ENCODE assay signal across 22 cellular contexts in genomic region chr6:52647199-52647598, GRCh38. TPM values are rescaled to one million over a fixed set of nuclear protein-coding genes. Genes with fewer than 3 reads are reported as not detected.
DNase-seq lines count a peak whose midpoint lies in the region; TF ChIP-seq lines count a peak whose summit lies in the region.
"Had no signal": no experiment of that assay in that cellular context is flagged by ENCODE, and none has a peak within 500 bp of the region (broad histone marks: within the 10 kb centered on the region; RNA-seq: fewer than 3 reads in every experiment).

No MANE protein-coding gene starts in this region.

- no peaks in the 10 kb centered on the region for H3K27me3 Mint-ChIP-seq in endothelial cell (ENCODE audit: unreplicated experiment)

- TF ChIP-seq EP300 in tibial nerve (IDR thresholded peaks at IDR 0.05): no peak

- DNase-seq in EH (ENCODE audit: low read depth) (peak; percentile 67), HT1080 (ENCODE audit: low read depth) (peak; percentile 46), brain microvascular endothelial cell (no peak), fibroblast of the aortic adventitia (ENCODE audit: low read depth) (peak; percentile 52), HuH-7.5 (ENCODE audit: low spot score) (no peak), tibial nerve (ENCODE audit: low spot score in 2 of 2) (no peak), endothelial cell (ENCODE audit: low spot score) (no peak)
- no peak for DNase-seq in activated naive CD4-positive, alpha-beta T cell treated with Interleukin-2 at 50 U/mL for 16 hours
- DNase-seq: activated CD8-positive, alpha-beta T cell treated with anti-CD3 and anti-CD28 coated beads for 36 hours; activated T-cell treated with anti-CD3 and anti-CD28 coated beads, Interleukin-2, amount 50 U/mL, for 4 hours; GOT3; mesendoderm; natural killer cell; NCI-H1048; NCI-H510A treated with DMSO at 0.1 percent for 48 hours; posterior cingulate gyrus; SHP77 treated with DMSO at 0.1 percent for 48 hours; stimulated activated CD4-positive, alpha-beta T cell treated with anti-CD3 and anti-CD28 coated beads, Interleukin-4, amount 100 ng/mL, for 1 hour; WERI-Rb-1 had no signal

- no peaks in the 10 kb centered on the region for H3K9me3 Mint-ChIP-seq in endothelial cell (ENCODE audit: unreplicated experiment)
- H3K9me3 Mint-ChIP-seq: activated CD8-positive, alpha-beta T cell treated with anti-CD3 and anti-CD28 coated beads for 36 hours; activated T-cell treated with anti-CD3 and anti-CD28 coated beads, Interleukin-2, amount 50 U/mL, for 4 hours; natural killer cell; T-helper 1 cell treated with Interleukin-12 subunit alpha and Interleukin-12 subunit beta and Interleukin-4 antibody, amounts not matched to agents 30 μg/mL and 1 μg/mL, for 36 hours had no signal

- H3K4me1 Mint-ChIP-seq in endothelial cell (ENCODE audit: unreplicated experiment): peaks cover 9% of the 10 kb centered on the region

- H3K4me1 ChIP-seq in tibial nerve: peaks cover 0 to 33% (median 15%) of the 10 kb centered on the region in 4 donors

- no peaks in the 10 kb centered on the region for H3K36me3 ChIP-seq in brain microvascular endothelial cell (replicated peaks)
- no peaks in the 10 kb centered on the region for H3K36me3 ChIP-seq in tibial nerve
- H3K36me3 ChIP-seq: WERI-Rb-1 had no signal

- H3K36me3 Mint-ChIP-seq in endothelial cell (ENCODE audit: low read depth, unreplicated experiment): peaks cover 4% of the 10 kb centered on the region
- H3K36me3 Mint-ChIP-seq: natural killer cell had no signal

- TF ChIP-seq CTCF in brain microvascular endothelial cell (IDR thresholded peaks at IDR 0.05; ENCODE audit: low read depth, low read length, missing control alignments) (no peak), fibroblast of the aortic adventitia (IDR thresholded peaks at IDR 0.05; ENCODE audit: insufficient read depth, low read length) (no peak), tibial nerve (IDR thresholded peaks at IDR 0.05) (no peak), endothelial cell (IDR thresholded peaks at IDR 0.05; ENCODE audit: unreplicated experiment) (no peak)

- in situ Hi-C loops in brain microvascular endothelial cell (cut with HindIII; ENCODE audit: low pct_ligation_motif_present, low sequenced_read_pairs): no loop called here

- WGBS in tibial nerve, 2 donors: 84 to 93% methylated on average over 3 of the region's 3 CpGs

- no peak overlapping the region for H3K27ac Mint-ChIP-seq in endothelial cell (ENCODE audit: unreplicated experiment)
- H3K27ac Mint-ChIP-seq: activated CD8-positive, alpha-beta T cell treated with anti-CD3 and anti-CD28 coated beads for 36 hours; activated naive CD8-positive, alpha-beta T cell; natural killer cell; T-helper 1 cell treated with Interleukin-12 subunit alpha and Interleukin-12 subunit beta and Interleukin-4 antibody, amounts not matched to agents 30 μg/mL and 1 μg/mL, for 36 hours had no signal

- H3K9me3 ChIP-seq in tibial nerve: no peaks in the 10 kb centered on the region

- no peak overlapping the region for H3K4me3 Mint-ChIP-seq in endothelial cell (ENCODE audit: unreplicated experiment)
- H3K4me3 Mint-ChIP-seq: activated CD8-positive, alpha-beta T cell treated with anti-CD3 and anti-CD28 coated beads for 36 hours; activated naive CD8-positive, alpha-beta T cell; activated T-cell treated with anti-CD3 and anti-CD28 coated beads, Interleukin-2, amount 50 U/mL, for 4 hours; natural killer cell; T-helper 1 cell treated with Interleukin-12 subunit alpha and Interleukin-12 subunit beta and Interleukin-4 antibody, amounts not matched to agents 30 μg/mL and 1 μg/mL, for 36 hours had no signal

- no peaks in the 10 kb centered on the region for H3K27me3 ChIP-seq in brain microvascular endothelial cell (replicated peaks)
- H3K27me3 ChIP-seq in tibial nerve: no peaks in the 10 kb centered on the region

- H3K27ac ChIP-seq in brain microvascular endothelial cell (peak overlapping the region; percentile 1), tibial nerve (no peak overlapping the region)
- H3K27ac ChIP-seq: WERI-Rb-1 had no signal

- TF ChIP-seq POLR2A in tibial nerve (IDR thresholded peaks at IDR 0.05): no peak

- H3K4me3 ChIP-seq in brain microvascular endothelial cell (ENCODE audit: low read depth, low read length) (no peak overlapping the region), fibroblast of the aortic adventitia (ENCODE audit: low read depth, low read length) (no peak overlapping the region), tibial nerve (no peak overlapping the region)
- H3K4me3 ChIP-seq: skin epidermis had no signal

RNA-seq across cellular contexts. Expression of gene TMEM14A, which starts 23.7 kb away (rescaled TPM):
- total RNA-seq in HT1080 (2014; rRNA removed; shearing (Covaris generic)): 48.9 and 50.5 TPM in 2 replicates
- polyA plus RNA-seq in HT1080 (2015; cell fraction: cytosol; rRNA removed): 52.0 and 62.4 TPM in 2 replicates
- polyA plus RNA-seq in HT1080 (2015; cell fraction: nucleus; rRNA removed): 21.6 and 28.8 TPM in 2 replicates
- total RNA-seq in fibroblast of the aortic adventitia (ENCODE audit: low replicate concordance) (16.3 and 60.1 TPM in 2 replicates), tibial nerve (10 to 100 TPM; 14.4 to 39.6 (median 24.3) TPM), endothelial cell (ENCODE audit: unreplicated experiment) (15.2 TPM)

Comparison
In these comparisons a context has a peak if more than half of its experiments do, and no peak if none do; other contexts are left out.
1. DNase-seq: peak in EH (single experiment), HT1080 (single experiment) and fibroblast of the aortic adventitia (single experiment); none in brain microvascular endothelial cell (single experiment), HuH-7.5 (single experiment), tibial nerve (0 of 2), endothelial cell (single experiment) and activated naive CD4-positive, alpha-beta T cell treated with Interleukin-2 at 50 U/mL for 16 hours (single experiment).